In genomic region chr9:105059260-105059659, GRCh38 we compare ENCODE assay signal across 22 cellular contexts.
DNase-seq lines count a peak whose midpoint lies in the region; ATAC-seq, FAIRE-seq and TF ChIP-seq lines count a peak whose summit lies in the region.
"Had no signal": no experiment of that assay in that cellular context is flagged by ENCODE, and none has a peak within 500 bp of the region (broad histone marks: within the 10 kb centered on the region; RNA-seq: fewer than 3 reads in every experiment).

No MANE protein-coding gene starts in this region.

- H2AFZ ChIP-seq in IMR-90 (replicated peaks; ENCODE audit: low read length, poor library complexity): no peak overlapping the region

- H3K18ac ChIP-seq in IMR-90 (ENCODE audit: low read depth, low read length): peak overlapping the region; percentile 49; the same call in 1 of the 2 replicates

- H3K27me3 Mint-ChIP-seq in activated naive CD8-positive, alpha-beta T cell treated with anti-CD3 and anti-CD28 coated beads, Interleukin-2, amount 50 U/mL, for 24 hours: peaks cover 3% of the 10 kb centered on the region

- no peak for TF ChIP-seq EP300 in A549 (IDR thresholded peaks at IDR 0.05)

- FAIRE-seq in A549 (lab: Jason Lieb, UNC): no peak
- FAIRE-seq: GM18507, H54, HepG2, K562 had no signal

- no peak overlapping the region for H4K8ac ChIP-seq in IMR-90 (ENCODE audit: low read depth in 2 of 2, low read length in 2 of 2)

- CTCF ChIA-PET in A549 (lab: Yijun Ruan, JAX) (interaction anchor here (0.7 to 4.2 kb wide), 3 partner anchors 73 to 356 kb away, joined by 3 to 17 read pairs (median 3); partner anchors contain the start of gene ABCA1), IMR-90 (lab: Yijun Ruan, JAX) (interaction anchor here (0.6 kb wide), 1 partner anchor 443 kb away, joined by 4 read pairs; no protein-coding TSS in a partner anchor)

- H3K4me3 Mint-ChIP-seq in activated naive CD8-positive, alpha-beta T cell treated with anti-CD3 and anti-CD28 coated beads, Interleukin-2, amount 50 U/mL, for 24 hours: no peak overlapping the region
- H3K4me3 Mint-ChIP-seq: CD4-positive, alpha-beta memory T cell had no signal

- no peak overlapping the region for H3K27ac Mint-ChIP-seq in activated naive CD8-positive, alpha-beta T cell treated with anti-CD3 and anti-CD28 coated beads, Interleukin-2, amount 50 U/mL, for 24 hours
- H3K27ac Mint-ChIP-seq: CD4-positive, alpha-beta memory T cell had no signal

- intact Hi-C loops in IMR-90 (cut with micrococcal nuclease): loop anchor here (10.0 kb wide), 1 partner anchor 186 kb away; the partner anchor contains the start of gene SLC44A1

- DNase-seq in A549 (ENCODE audit: low read depth in 1 of 2, low spot score in 1 of 2) (no peak), IMR-90 (no peak), brain microvascular endothelial cell (peak; percentile 53), fibroblast of the aortic adventitia (ENCODE audit: low read depth) (peak; percentile 74), left lobe of liver (ENCODE audit: low spot score) (no peak), erythroblast (lab: John Stamatoyannopoulos, UW) (no peak), NCI-H1930 (lab: John Stamatoyannopoulos, UW) (no peak)
- no peak for DNase-seq in activated naive CD8-positive, alpha-beta T cell treated with anti-CD3 and anti-CD28 coated beads, Interleukin-2, amount 50 U/mL, for 24 hours
- DNase-seq: C1 segment of cervical spinal cord; CD4-positive, alpha-beta memory T cell; COR-L47; DMS53; Kasumi-1; NCI-H2081; NCI-H2227 treated with DMSO at 0.1 percent for 48 hours; NCI-H526 treated with DMSO at 0.1 percent for 48 hours; Peyer's patch; SHP77 treated with DMSO at 0.1 percent for 48 hours had no signal

- in situ Hi-C loops in IMR-90 (cut with MboI; ENCODE audit: low sequenced_read_pairs): no loop called here
- in situ Hi-C loops in brain microvascular endothelial cell (cut with HindIII; ENCODE audit: low pct_ligation_motif_present, low sequenced_read_pairs): no loop called here

- no peak overlapping the region; the same call in 2 of the 3 replicates for H2BK15ac ChIP-seq in IMR-90 (ENCODE audit: low read depth, low read length)

- WGBS in A549 (ENCODE audit: missing lambda C conversion rate): 71% methylated on average over 1 of the region's 1 CpG
- WGBS in IMR-90 (ENCODE audit: extremely low coverage in 2 of 2, insufficient read length in 1 of 2), 2 experiments: no CpG with 5 or more reads among the region's 1 CpG

- H4K20me1 ChIP-seq in IMR-90 (ENCODE audit: insufficient read depth, low read length): no peaks in the 10 kb centered on the region

- POLR2A ChIA-PET in A549 (lab: Yijun Ruan, JAX): interaction anchor here (1.0 kb wide), 1 partner anchor 132 kb away, joined by 3 read pairs; the partner anchor contains the start of gene ABCA1
- POLR2A ChIA-PET in IMR-90 (lab: Charles Lee; ENCODE audit: unreplicated experiment): no interaction called here

- H3K36me3 Mint-ChIP-seq in activated naive CD8-positive, alpha-beta T cell treated with anti-CD3 and anti-CD28 coated beads, Interleukin-2, amount 50 U/mL, for 24 hours (ENCODE audit: low read depth): no peaks in the 10 kb centered on the region
- H3K36me3 Mint-ChIP-seq: CD4-positive, alpha-beta memory T cell had no signal

- 0 out of 4 replicates have a peak, but pooled peaks cover 0 to 3% of the 10 kb centered on the region in 2 experiments for H3K79me1 ChIP-seq in IMR-90 (ENCODE audit: low read depth in 1 of 2, low read length in 2 of 2)

- H3K4ac ChIP-seq in IMR-90 (ENCODE audit: low read depth, low read length): peak overlapping the region; percentile 64; the same call in 1 of the 2 replicates

- no peaks in the 10 kb centered on the region for H3K9me3 Mint-ChIP-seq in activated naive CD8-positive, alpha-beta T cell treated with anti-CD3 and anti-CD28 coated beads, Interleukin-2, amount 50 U/mL, for 24 hours

- TF ChIP-seq RAD21 in A549 (conservative IDR thresholded peaks at IDR 0.05 in 1 of 2, IDR thresholded peaks at IDR 0.05 in 1 of 2): no peak
- TF ChIP-seq RAD21 in IMR-90 (IDR thresholded peaks at IDR 0.05; ENCODE audit: low read length): no peak

- H3K4me1 ChIP-seq in A549: peaks cover 36% of the 10 kb centered on the region
- peaks cover 19% of the 10 kb centered on the region for H3K4me1 ChIP-seq in IMR-90 (ENCODE audit: control insufficient read depth, insufficient read depth, low read length)

- ATAC-seq in A549 (no peak), IMR-90 (ENCODE audit: low read depth) (no peak), left lobe of liver (no peak)
- no peak for ATAC-seq in activated naive CD8-positive, alpha-beta T cell treated with anti-CD3 and anti-CD28 coated beads, Interleukin-2, amount 50 U/mL, for 24 hours
- ATAC-seq: HepG2, K562 had no signal

- H3K9me1 ChIP-seq in IMR-90 (ENCODE audit: insufficient read depth, low read length): peaks cover 7% of the 10 kb centered on the region

- peak overlapping the region; percentile 40 to 73; a peak in 4 of 6 replicates for H3K27ac ChIP-seq in A549
- H3K27ac ChIP-seq in IMR-90 (ENCODE audit: insufficient read depth, low read length): no peak overlapping the region
- H3K27ac ChIP-seq in brain microvascular endothelial cell: peak overlapping the region; percentile 2
- H3K27ac ChIP-seq: Peyer's patch had no signal

- peak overlapping the region; percentile 24; the same call in 1 of the 2 replicates for H4K5ac ChIP-seq in IMR-90 (ENCODE audit: low read depth, low read length)

- H2AK5ac ChIP-seq in IMR-90 (ENCODE audit: low read depth, low read length): no peak overlapping the region

- peak overlapping the region; percentile 58; the same call in 1 of the 2 replicates for H2BK120ac ChIP-seq in IMR-90 (ENCODE audit: low read depth, low read length)

- 0 out of 2 replicates have a peak overlapping the region, but pooled peaks have one; percentile 71 for H2BK20ac ChIP-seq in IMR-90 (ENCODE audit: low read depth, low read length)

- no peak overlapping the region for H2AK9ac ChIP-seq in IMR-90 (replicated peaks; ENCODE audit: low read depth, low read length, poor library complexity)

- H3K9me3 ChIP-seq in A549 (peaks cover 4% of the 10 kb centered on the region; the same call in 1 of the 3 replicates), IMR-90 (ENCODE audit: control insufficient read depth, insufficient read depth, low read length) (no peaks in the 10 kb centered on the region)
- H3K9me3 ChIP-seq: Peyer's patch had no signal

- H3K4me3 ChIP-seq in A549: no peak overlapping the region
- no peak overlapping the region for H3K4me3 ChIP-seq in IMR-90 (ENCODE audit: insufficient read depth, low read depth, low read length)
- no peak overlapping the region for H3K4me3 ChIP-seq in brain microvascular endothelial cell (ENCODE audit: low read depth, low read length)
- H3K4me3 ChIP-seq in fibroblast of the aortic adventitia (ENCODE audit: low read depth, low read length): no peak overlapping the region
- H3K4me3 ChIP-seq: K562, Peyer's patch had no signal

- H3K27me3 ChIP-seq in IMR-90 (ENCODE audit: control insufficient read depth, insufficient read depth, low read length) (no peaks in the 10 kb centered on the region), brain microvascular endothelial cell (replicated peaks) (no peaks in the 10 kb centered on the region)
- H3K27me3 ChIP-seq: Peyer's patch had no signal

- no peak overlapping the region for H3K23ac ChIP-seq in IMR-90 (ENCODE audit: low read depth, low read length)

- BruUV-seq in IMR-90 (replicated peaks; lab: Mats Ljungman, UMichigan): no TSS peak

- H4K91ac ChIP-seq in IMR-90 (ENCODE audit: insufficient read depth, low read depth, low read length): no peak overlapping the region

- peaks cover 9% of the 10 kb centered on the region for H3K4me1 Mint-ChIP-seq in activated naive CD8-positive, alpha-beta T cell treated with anti-CD3 and anti-CD28 coated beads, Interleukin-2, amount 50 U/mL, for 24 hours

- TF ChIP-seq POLR2A in A549 (IDR thresholded peaks at IDR 0.05; ENCODE audit: low read length) (no peak), IMR-90 (IDR thresholded peaks at IDR 0.05; ENCODE audit: low read depth, low read length) (no peak), erythroblast (IDR thresholded peaks at IDR 0.05; ENCODE audit: low read length) (no peak)

- peak overlapping the region; percentile 5 for H2BK5ac ChIP-seq in IMR-90 (ENCODE audit: low read depth, low read length, poor library complexity, severe bottlenecking)

- H3K4me2 ChIP-seq in A549 (no peak overlapping the region), IMR-90 (ENCODE audit: low read depth, low read length) (no peak overlapping the region)

- no peak for TF ChIP-seq CTCF in A549 (IDR thresholded peaks at IDR 0.05)
- TF ChIP-seq CTCF in IMR-90 (conservative IDR thresholded peaks at IDR 0.05; ENCODE audit: low read depth, low read length): no peak
- no peak for TF ChIP-seq CTCF in brain microvascular endothelial cell (IDR thresholded peaks at IDR 0.05; ENCODE audit: low read depth, low read length, missing control alignments)
- TF ChIP-seq CTCF in fibroblast of the aortic adventitia (IDR thresholded peaks at IDR 0.05; ENCODE audit: insufficient read depth, low read length): no peak

- peak overlapping the region; percentile 61; the same call in 1 of the 2 replicates for H3K14ac ChIP-seq in IMR-90 (replicated peaks; ENCODE audit: low read depth, low read length)

- H3K9ac ChIP-seq in IMR-90 (ENCODE audit: low read depth, low read length): no peak overlapping the region

- dilution Hi-C loops in IMR-90 (cut with HindIII; ENCODE audit: low sequenced_read_pairs, unreplicated experiment): no loop called here

- H3K56ac ChIP-seq in IMR-90 (ENCODE audit: extremely low read depth, insufficient read depth, low read length): no peak overlapping the region

- no peaks in the 10 kb centered on the region for H3K36me3 ChIP-seq in IMR-90 (ENCODE audit: control insufficient read depth, insufficient read depth, low read length)
- no peaks in the 10 kb centered on the region for H3K36me3 ChIP-seq in brain microvascular endothelial cell (replicated peaks)
- H3K36me3 ChIP-seq: Peyer's patch had no signal

TF ChIP-seq in A549, 52 proteins besides CTCF, POLR2A, EP300 and RAD21 (continues in another document):
- TF ChIP-seq FOSB (CRISPR knock-in tag; IDR thresholded peaks at IDR 0.05) (no peak), MYC (IDR thresholded peaks at IDR 0.05; ENCODE audit: borderline replicate concordance, low read length) (no peak), SREBF2 (IDR thresholded peaks at IDR 0.05) (no peak), HOXB13 (CRISPR knock-in tag; IDR thresholded peaks at IDR 0.05; ENCODE audit: low read depth) (no peak), KDM1A (IDR thresholded peaks at IDR 0.05; ENCODE audit: low read depth) (no peak)

TF ChIP-seq in IMR-90, 13 proteins besides CTCF, POLR2A, EP300 and RAD21 (continues in another document):
- TF ChIP-seq ELK1 (IDR thresholded peaks at IDR 0.05; ENCODE audit: borderline replicate concordance, low read depth, low read length): no peak
- no peak for TF ChIP-seq SMC3 (IDR thresholded peaks at IDR 0.05; ENCODE audit: low read depth, low read length)

Comparison
In these comparisons a context has a peak if more than half of its experiments do, and no peak if none do; other contexts are left out.
1. DNase-seq: peak in brain microvascular endothelial cell (single experiment) and fibroblast of the aortic adventitia (single experiment); none in A549 (0 of 2), IMR-90 (single experiment), left lobe of liver (single experiment), activated naive CD8-positive, alpha-beta T cell treated with anti-CD3 and anti-CD28 coated beads, Interleukin-2, amount 50 U/mL, for 24 hours (single experiment), erythroblast (0 of 2) and NCI-H1930 (0 of 2).